In the genomic region with DNA sequence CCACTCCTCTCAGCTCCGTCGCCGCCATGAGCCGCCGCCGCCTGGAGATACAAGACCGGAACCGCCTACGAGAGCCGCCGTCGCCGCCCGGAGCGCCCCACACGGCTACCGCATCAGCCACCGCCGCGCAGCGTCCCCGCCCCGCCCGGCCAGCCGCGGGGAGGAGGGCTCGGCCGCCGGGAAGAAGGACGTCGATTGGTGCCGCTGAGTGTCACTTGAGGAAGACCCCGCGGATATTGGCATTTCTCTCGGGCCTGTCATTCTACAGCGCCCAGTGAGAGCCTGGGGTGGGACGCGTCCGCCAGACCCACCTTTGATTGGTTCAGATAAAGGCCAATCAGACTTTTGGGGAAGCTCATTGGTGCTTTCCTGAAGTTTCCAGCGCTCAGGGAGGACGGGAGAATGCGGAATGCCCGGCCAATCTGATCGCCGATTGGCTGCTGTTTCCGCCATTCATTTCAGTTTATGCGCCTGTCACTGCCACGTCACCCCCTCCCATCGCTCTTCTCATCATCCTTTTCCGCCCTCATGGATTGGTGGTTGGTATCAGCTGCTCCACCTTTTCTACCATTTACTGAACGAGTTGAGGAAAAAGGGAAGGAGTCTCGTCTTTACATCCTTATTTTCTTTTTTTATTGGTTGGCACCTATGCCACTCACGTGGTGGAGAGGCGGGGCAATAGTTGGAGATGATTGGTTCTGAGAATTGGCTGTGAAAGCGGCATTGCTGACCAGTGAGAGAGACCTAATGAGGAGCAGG, we compare ENCODE assay signal across 1 cellular context.
TF ChIP-seq lines count a peak whose summit lies in the region.

A gene with protein sequence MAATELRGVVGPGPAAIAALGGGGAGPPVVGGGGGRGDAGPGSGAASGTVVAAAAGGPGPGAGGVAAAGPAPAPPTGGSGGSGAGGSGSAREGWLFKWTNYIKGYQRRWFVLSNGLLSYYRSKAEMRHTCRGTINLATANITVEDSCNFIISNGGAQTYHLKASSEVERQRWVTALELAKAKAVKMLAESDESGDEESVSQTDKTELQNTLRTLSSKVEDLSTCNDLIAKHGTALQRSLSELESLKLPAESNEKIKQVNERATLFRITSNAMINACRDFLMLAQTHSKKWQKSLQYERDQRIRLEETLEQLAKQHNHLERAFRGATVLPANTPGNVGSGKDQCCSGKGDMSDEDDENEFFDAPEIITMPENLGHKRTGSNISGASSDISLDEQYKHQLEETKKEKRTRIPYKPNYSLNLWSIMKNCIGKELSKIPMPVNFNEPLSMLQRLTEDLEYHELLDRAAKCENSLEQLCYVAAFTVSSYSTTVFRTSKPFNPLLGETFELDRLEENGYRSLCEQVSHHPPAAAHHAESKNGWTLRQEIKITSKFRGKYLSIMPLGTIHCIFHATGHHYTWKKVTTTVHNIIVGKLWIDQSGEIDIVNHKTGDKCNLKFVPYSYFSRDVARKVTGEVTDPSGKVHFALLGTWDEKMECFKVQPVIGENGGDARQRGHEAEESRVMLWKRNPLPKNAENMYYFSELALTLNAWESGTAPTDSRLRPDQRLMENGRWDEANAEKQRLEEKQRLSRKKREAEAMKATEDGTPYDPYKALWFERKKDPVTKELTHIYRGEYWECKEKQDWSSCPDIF (minus strand): TSS at position 138 of the 759 bp plus-strand sequence. CDS start 110 bp downstream, at position 28.

TF ChIP-seq in HepG2, 621 proteins besides CTCF, POLR2A, EP300 and RAD21 (continues in another document):
- TF ChIP-seq THAP11 (CRISPR knock-in tag; IDR thresholded peaks at IDR 0.05): peak; percentile 85
- TF ChIP-seq HNF4G (IDR thresholded peaks at IDR 0.05; ENCODE audit: borderline replicate concordance, low read depth, low read length): no peak
- TF ChIP-seq HNF4G (CRISPR knock-in tag; IDR thresholded peaks at IDR 0.05; ENCODE audit: borderline replicate concordance, low read depth): no peak
- peak; percentile 60; the same call in 1 of the 2 replicates for TF ChIP-seq ELF3 (CRISPR knock-in tag; IDR thresholded peaks at IDR 0.05)
- peak; percentile 92 for TF ChIP-seq TEAD3 (CRISPR knock-in tag; optimal IDR thresholded peaks at IDR 0.05; ENCODE audit: borderline replicate concordance)
- TF ChIP-seq, protein P1, sequence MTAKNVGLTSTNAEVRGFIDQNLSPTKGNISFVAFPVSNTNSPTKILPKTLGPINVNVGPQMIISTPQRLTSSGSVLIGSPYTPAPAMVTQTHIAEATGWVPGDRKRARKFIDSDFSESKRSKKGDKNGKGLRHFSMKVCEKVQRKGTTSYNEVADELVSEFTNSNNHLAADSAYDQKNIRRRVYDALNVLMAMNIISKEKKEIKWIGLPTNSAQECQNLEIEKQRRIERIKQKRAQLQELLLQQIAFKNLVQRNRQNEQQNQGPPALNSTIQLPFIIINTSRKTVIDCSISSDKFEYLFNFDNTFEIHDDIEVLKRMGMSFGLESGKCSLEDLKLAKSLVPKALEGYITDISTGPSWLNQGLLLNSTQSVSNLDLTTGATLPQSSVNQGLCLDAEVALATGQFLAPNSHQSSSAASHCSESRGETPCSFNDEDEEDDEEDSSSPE (CRISPR knock-in tag; IDR thresholded peaks at IDR 0.05): peak; percentile 13; the same call in 1 of the 2 replicates
- TF ChIP-seq REL (CRISPR knock-in tag; conservative IDR thresholded peaks at IDR 0.05): no peak
- peak; percentile 32 for TF ChIP-seq ZNF883 (CRISPR knock-in tag; IDR thresholded peaks at IDR 0.05; ENCODE audit: not compliant biosample characterization)
- TF ChIP-seq ZKSCAN5 (CRISPR knock-in tag; IDR thresholded peaks at IDR 0.05): no peak
- TF ChIP-seq POLR2AphosphoS5 (IDR thresholded peaks at IDR 0.05; ENCODE audit: low read depth, low read length): peak; percentile 42
- TF ChIP-seq KDM6A (CRISPR knock-in tag; IDR thresholded peaks at IDR 0.05; ENCODE audit: low read depth): no peak
- peak; percentile 11; the same call in 1 of the 2 replicates for TF ChIP-seq SIN3A (IDR thresholded peaks at IDR 0.05; ENCODE audit: borderline replicate concordance, low read depth, low read length)
- TF ChIP-seq ELF1 (CRISPR knock-in tag; IDR thresholded peaks at IDR 0.05): peak; percentile 70
- no peak for TF ChIP-seq SRSF1 (optimal IDR thresholded peaks at IDR 0.05; ENCODE audit: low read depth, low read length)
- peak; percentile 71 for TF ChIP-seq RBM39 (IDR thresholded peaks at IDR 0.05; ENCODE audit: low read depth, low read length, poor library complexity, severe bottlenecking)
- no peak for TF ChIP-seq ZNF570 (CRISPR knock-in tag; IDR thresholded peaks at IDR 0.05; ENCODE audit: borderline replicate concordance)
- peak; percentile 25; the same call in 1 of the 2 replicates for TF ChIP-seq ZNF792 (CRISPR knock-in tag; IDR thresholded peaks at IDR 0.05)
- no peak; the same call in none of the 2 replicates for TF ChIP-seq PHF21A (CRISPR knock-in tag; IDR thresholded peaks at IDR 0.05)
- peak; percentile 54; the same call in 1 of the 2 replicates for TF ChIP-seq PAX8 (CRISPR knock-in tag; IDR thresholded peaks at IDR 0.05; ENCODE audit: borderline replicate concordance)
- peak; percentile 55 for TF ChIP-seq GABPA (IDR thresholded peaks at IDR 0.05; ENCODE audit: low read depth, low read length)
- TF ChIP-seq GABPA (CRISPR knock-in tag; IDR thresholded peaks at IDR 0.05; ENCODE audit: low read depth): peak; percentile 85
- TF ChIP-seq, protein P2, sequence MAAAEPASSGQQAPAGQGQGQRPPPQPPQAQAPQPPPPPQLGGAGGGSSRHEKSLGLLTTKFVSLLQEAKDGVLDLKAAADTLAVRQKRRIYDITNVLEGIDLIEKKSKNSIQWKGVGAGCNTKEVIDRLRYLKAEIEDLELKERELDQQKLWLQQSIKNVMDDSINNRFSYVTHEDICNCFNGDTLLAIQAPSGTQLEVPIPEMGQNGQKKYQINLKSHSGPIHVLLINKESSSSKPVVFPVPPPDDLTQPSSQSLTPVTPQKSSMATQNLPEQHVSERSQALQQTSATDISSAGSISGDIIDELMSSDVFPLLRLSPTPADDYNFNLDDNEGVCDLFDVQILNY (CRISPR knock-in tag; conservative IDR thresholded peaks at IDR 0.05): 0 out of 2 replicates have a peak, but pooled peaks have one; percentile 32
- TF ChIP-seq, protein P3, sequence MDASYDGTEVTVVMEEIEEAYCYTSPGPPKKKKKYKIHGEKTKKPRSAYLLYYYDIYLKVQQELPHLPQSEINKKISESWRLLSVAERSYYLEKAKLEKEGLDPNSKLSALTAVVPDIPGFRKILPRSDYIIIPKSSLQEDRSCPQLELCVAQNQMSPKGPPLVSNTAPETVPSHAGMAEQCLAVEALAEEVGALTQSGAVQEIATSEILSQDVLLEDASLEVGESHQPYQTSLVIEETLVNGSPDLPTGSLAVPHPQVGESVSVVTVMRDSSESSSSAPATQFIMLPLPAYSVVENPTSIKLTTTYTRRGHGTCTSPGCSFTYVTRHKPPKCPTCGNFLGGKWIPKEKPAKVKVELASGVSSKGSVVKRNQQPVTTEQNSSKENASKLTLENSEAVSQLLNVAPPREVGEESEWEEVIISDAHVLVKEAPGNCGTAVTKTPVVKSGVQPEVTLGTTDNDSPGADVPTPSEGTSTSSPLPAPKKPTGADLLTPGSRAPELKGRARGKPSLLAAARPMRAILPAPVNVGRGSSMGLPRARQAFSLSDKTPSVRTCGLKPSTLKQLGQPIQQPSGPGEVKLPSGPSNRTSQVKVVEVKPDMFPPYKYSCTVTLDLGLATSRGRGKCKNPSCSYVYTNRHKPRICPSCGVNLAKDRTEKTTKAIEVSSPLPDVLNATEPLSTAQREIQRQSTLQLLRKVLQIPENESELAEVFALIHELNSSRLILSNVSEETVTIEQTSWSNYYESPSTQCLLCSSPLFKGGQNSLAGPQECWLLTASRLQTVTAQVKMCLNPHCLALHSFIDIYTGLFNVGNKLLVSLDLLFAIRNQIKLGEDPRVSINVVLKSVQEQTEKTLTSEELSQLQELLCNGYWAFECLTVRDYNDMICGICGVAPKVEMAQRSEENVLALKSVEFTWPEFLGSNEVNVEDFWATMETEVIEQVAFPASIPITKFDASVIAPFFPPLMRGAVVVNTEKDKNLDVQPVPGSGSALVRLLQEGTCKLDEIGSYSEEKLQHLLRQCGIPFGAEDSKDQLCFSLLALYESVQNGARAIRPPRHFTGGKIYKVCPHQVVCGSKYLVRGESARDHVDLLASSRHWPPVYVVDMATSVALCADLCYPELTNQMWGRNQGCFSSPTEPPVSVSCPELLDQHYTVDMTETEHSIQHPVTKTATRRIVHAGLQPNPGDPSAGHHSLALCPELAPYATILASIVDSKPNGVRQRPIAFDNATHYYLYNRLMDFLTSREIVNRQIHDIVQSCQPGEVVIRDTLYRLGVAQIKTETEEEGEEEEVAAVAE (CRISPR knock-in tag; IDR thresholded peaks at IDR 0.05; ENCODE audit: borderline replicate concordance): peak; percentile 80; the same call in 1 of the 2 replicates
- TF ChIP-seq ISX (CRISPR knock-in tag; conservative IDR thresholded peaks at IDR 0.05): no peak
- no peak for TF ChIP-seq MAFG (CRISPR knock-in tag; IDR thresholded peaks at IDR 0.05)
- peak; percentile 18; the same call in 1 of the 2 replicates for TF ChIP-seq HINFP (CRISPR knock-in tag; IDR thresholded peaks at IDR 0.05; ENCODE audit: low read depth)
- no peak for TF ChIP-seq AHDC1 (CRISPR knock-in tag; IDR thresholded peaks at IDR 0.05; ENCODE audit: borderline replicate concordance)
- peak; percentile 50; the same call in 1 of the 2 replicates for TF ChIP-seq POGK (CRISPR knock-in tag; conservative IDR thresholded peaks at IDR 0.05)
- peak; percentile 38 for TF ChIP-seq ATF2 (CRISPR knock-in tag; IDR thresholded peaks at IDR 0.05)
